In genomic region chr3:24242012-24242698, GRCh38 we compare ENCODE assay signal across 10 cellular contexts.
A peak's percentile ranks its signal among the peaks of the same experiment; 100 is the strongest.
DNase-seq lines count a peak whose midpoint lies in the region; ATAC-seq and TF ChIP-seq lines count a peak whose summit lies in the region.
"Had no signal": no experiment of that assay in that cellular context is flagged by ENCODE, and none has a peak within 500 bp of the region (broad histone marks: within the 10 kb centered on the region; RNA-seq: fewer than 3 reads in every experiment).

No MANE protein-coding gene starts in this region.

- ATAC-seq in GM19023 (IDR thresholded peaks at IDR 0.05; ENCODE audit: unreplicated experiment), result no peak
- ATAC-seq in HG03135 (IDR thresholded peaks at IDR 0.05; ENCODE audit: unreplicated experiment), result no peak
- no peak for ATAC-seq in GM18868 (IDR thresholded peaks at IDR 0.05; ENCODE audit: unreplicated experiment)
- ATAC-seq: Panc1 had no signal

- peak; percentile 29 for DNase-seq in AG08396 (ENCODE audit: low spot score)
- DNase-seq in NCI-H146 (lab: John Stamatoyannopoulos, UW), result peak; percentile 79
- DNase-seq in choroid plexus epithelial cell (ENCODE audit: low read depth), result peak; percentile 67
- peak; percentile 39 for DNase-seq in medulla oblongata (ENCODE audit: extremely low spot score)
- DNase-seq in SHP77 treated with DMSO at 0.1 percent for 48 hours (lab: John Stamatoyannopoulos, UW), result no peak
- DNase-seq: CD8-positive, alpha-beta memory T cell had no signal

- TF ChIP-seq CTCF in choroid plexus epithelial cell (conservative IDR thresholded peaks at IDR 0.05; ENCODE audit: low read depth, low read length), result no peak

- H3K4me3 ChIP-seq in choroid plexus epithelial cell (ENCODE audit: low read depth, low read length), result no peak overlapping the region
